ENCODE assay signal across 2 cellular contexts in the genomic region with DNA sequence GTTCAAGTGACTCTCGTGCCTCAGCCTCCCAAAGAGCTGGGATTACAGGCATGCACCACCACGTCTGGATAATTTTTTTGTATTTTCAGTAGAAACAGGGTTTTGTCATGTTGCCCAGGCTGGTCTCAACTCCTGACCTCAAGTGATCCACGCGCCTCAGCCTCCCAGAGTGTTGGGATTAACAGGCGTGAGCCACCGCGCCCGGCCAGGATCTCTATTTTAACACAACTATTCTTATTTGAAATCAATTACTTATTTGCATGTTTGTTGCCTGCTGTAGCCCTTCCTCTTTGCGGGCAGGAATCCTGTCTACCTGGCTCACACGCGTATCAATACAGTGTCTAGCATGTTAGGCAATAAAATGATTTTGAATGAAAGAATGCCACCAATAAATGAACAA.
TF ChIP-seq lines count a peak whose summit lies in the region.

No MANE protein-coding gene starts in this region.

TF ChIP-seq in IMR-90, 13 proteins besides CTCF, POLR2A, EP300 and RAD21:
- TF ChIP-seq ELK1 (IDR thresholded peaks at IDR 0.05; ENCODE audit: borderline replicate concordance, low read depth, low read length) (no peak), FOS (IDR thresholded peaks at IDR 0.05; ENCODE audit: low read depth, low read length) (no peak), CHD1 (IDR thresholded peaks at IDR 0.05; ENCODE audit: low read depth, low read length) (no peak), MXI1 (IDR thresholded peaks at IDR 0.05; ENCODE audit: borderline replicate concordance, low read depth, low read length) (no peak), NFE2L2 (IDR thresholded peaks at IDR 0.05; ENCODE audit: low read depth, low read length) (no peak), RFX5 (IDR thresholded peaks at IDR 0.05; ENCODE audit: low read depth, low read length) (no peak), USF2 (IDR thresholded peaks at IDR 0.05; ENCODE audit: low read depth, low read length) (no peak), SMC3 (IDR thresholded peaks at IDR 0.05; ENCODE audit: low read depth, low read length) (no peak), MAZ (IDR thresholded peaks at IDR 0.05; ENCODE audit: borderline replicate concordance, low read depth, low read length) (no peak), RCOR1 (IDR thresholded peaks at IDR 0.05; ENCODE audit: insufficient replicate concordance, low read length) (no peak), MAFK (IDR thresholded peaks at IDR 0.05; ENCODE audit: low read depth, low read length) (no peak), CEBPB (IDR thresholded peaks at IDR 0.05; ENCODE audit: low read depth, low read length) (no peak), BHLHE40 (IDR thresholded peaks at IDR 0.05; ENCODE audit: low read depth, low read length) (no peak)

TF ChIP-seq in GM12878, 131 proteins besides CTCF, POLR2A, EP300 and RAD21:
- TF ChIP-seq SRF (IDR thresholded peaks at IDR 0.05; ENCODE audit: low read depth in 2 of 2, low read length in 2 of 2), result no peak
